Comparison of ENCODE assay signal across 34 cellular contexts in genomic region chr11:110598725-110599124, GRCh38.
"Had no signal": no experiment of that assay in that cellular context is flagged by ENCODE, and none has a peak within 500 bp of the region (broad histone marks: within the 10 kb centered on the region; RNA-seq: fewer than 3 reads in every experiment).

No MANE protein-coding gene starts in this region.

- H3K4me1 Mint-ChIP-seq: activated B cell treated with CpG ODN at 0.5 μM for 24 hours; activated CD4-positive, alpha-beta memory T cell treated with anti-CD3 and anti-CD28 coated beads, Interleukin-2, amount 10 ng/mL, durations not matched to agents 7 days and 5 days; activated CD8-positive, alpha-beta memory T cell treated with anti-CD3 and anti-CD28 coated beads, Interleukin-2, amount 10 ng/mL, durations not matched to agents 7 days and 5 days; activated naive CD8-positive, alpha-beta T cell treated with anti-CD3 and anti-CD28 coated beads for 36 hours had no signal

- H3K27me3 ChIP-seq: brain microvascular endothelial cell had no signal

- H3K27ac ChIP-seq: brain microvascular endothelial cell, PC-9, RWPE1, VCaP had no signal

- H3K4me3 ChIP-seq: PC-9 had no signal

- H3K36me3 ChIP-seq: brain microvascular endothelial cell had no signal

- H3K9me3 Mint-ChIP-seq: activated CD4-positive, alpha-beta memory T cell treated with anti-CD3 and anti-CD28 coated beads, Interleukin-2, amount 10 ng/mL, durations not matched to agents 7 days and 5 days had no signal

- H3K36me3 Mint-ChIP-seq: activated CD8-positive, alpha-beta memory T cell treated with anti-CD3 and anti-CD28 coated beads, Interleukin-2, amount 10 ng/mL, durations not matched to agents 7 days and 5 days; activated naive CD8-positive, alpha-beta T cell treated with anti-CD3 and anti-CD28 coated beads for 36 hours had no signal

- H3K27ac Mint-ChIP-seq: activated B cell treated with CpG ODN at 0.5 μM for 24 hours; activated CD4-positive, alpha-beta memory T cell treated with anti-CD3 and anti-CD28 coated beads, Interleukin-2, amount 10 ng/mL, durations not matched to agents 7 days and 5 days; activated CD8-positive, alpha-beta memory T cell treated with anti-CD3 and anti-CD28 coated beads, Interleukin-2, amount 10 ng/mL, durations not matched to agents 7 days and 5 days; activated naive CD8-positive, alpha-beta T cell treated with anti-CD3 and anti-CD28 coated beads for 36 hours had no signal

- FAIRE-seq: RCC 7860 had no signal

- H3K4me3 Mint-ChIP-seq: activated B cell treated with CpG ODN at 0.5 μM for 24 hours; activated CD4-positive, alpha-beta memory T cell treated with anti-CD3 and anti-CD28 coated beads, Interleukin-2, amount 10 ng/mL, durations not matched to agents 7 days and 5 days; activated CD8-positive, alpha-beta memory T cell treated with anti-CD3 and anti-CD28 coated beads, Interleukin-2, amount 10 ng/mL, durations not matched to agents 7 days and 5 days; activated naive CD8-positive, alpha-beta T cell treated with anti-CD3 and anti-CD28 coated beads for 36 hours had no signal

- DNase-seq: activated B cell treated with CpG ODN at 0.5 μM for 24 hours; activated CD4-positive, alpha-beta memory T cell treated with anti-CD3 and anti-CD28 coated beads, Interleukin-2, amount 10 ng/mL, durations not matched to agents 7 days and 5 days; activated CD4-positive, alpha-beta T cell treated with anti-CD3 and anti-CD28 coated beads for 1 hour; activated CD4-positive, alpha-beta T cell treated with anti-CD3 and anti-CD28 coated beads for 48 hours; activated CD8-positive, alpha-beta memory T cell treated with anti-CD3 and anti-CD28 coated beads for 24 hours; activated CD8-positive, alpha-beta memory T cell treated with anti-CD3 and anti-CD28 coated beads, Interleukin-2, amount 10 ng/mL, durations not matched to agents 7 days and 5 days; activated CD8-positive, alpha-beta memory T cell treated with anti-CD3 and anti-CD28 coated beads, Interleukin-2, amount 50 U/mL, for 48 hours; activated effector memory CD4-positive, alpha-beta T cell treated with Interleukin-2 at 50 U/mL for 16 hours; activated naive CD4-positive, alpha-beta T cell; activated naive CD4-positive, alpha-beta T cell treated with anti-CD3 and anti-CD28 coated beads, Interleukin-2, amount 50 U/mL, for 16 hours; activated naive CD8-positive, alpha-beta T cell treated with anti-CD3 and anti-CD28 coated beads for 36 hours; activated T-cell treated with anti-CD3 and anti-CD28 coated beads, Interleukin-2, amount 50 U/mL, for 48 hours; amniotic stem cell; brain microvascular endothelial cell; central memory CD4-positive, alpha-beta T cell; NCI-H1092 treated with DMSO at 0.1 percent for 48 hours; NCI-H1417; NCI-H146; NCI-H187; NCI-H2029 treated with DMSO at 0.1 percent for 48 hours; NCI-H2107; NCI-H2171; NCI-H510A; NCI-H526; NCI-H748 treated with DMSO at 0.1 percent for 48 hours; PC-9; SW 1271; T-helper 1 cell; T-helper 2 cell; T-helper 9 cell had no signal

- ATAC-seq: activated CD8-positive, alpha-beta memory T cell treated with anti-CD3 and anti-CD28 coated beads, Interleukin-2, amount 10 ng/mL, durations not matched to agents 7 days and 5 days; Right ventricle myocardium inferior had no signal
